9 cellular contexts compared by ENCODE assay signal in the genomic region with DNA sequence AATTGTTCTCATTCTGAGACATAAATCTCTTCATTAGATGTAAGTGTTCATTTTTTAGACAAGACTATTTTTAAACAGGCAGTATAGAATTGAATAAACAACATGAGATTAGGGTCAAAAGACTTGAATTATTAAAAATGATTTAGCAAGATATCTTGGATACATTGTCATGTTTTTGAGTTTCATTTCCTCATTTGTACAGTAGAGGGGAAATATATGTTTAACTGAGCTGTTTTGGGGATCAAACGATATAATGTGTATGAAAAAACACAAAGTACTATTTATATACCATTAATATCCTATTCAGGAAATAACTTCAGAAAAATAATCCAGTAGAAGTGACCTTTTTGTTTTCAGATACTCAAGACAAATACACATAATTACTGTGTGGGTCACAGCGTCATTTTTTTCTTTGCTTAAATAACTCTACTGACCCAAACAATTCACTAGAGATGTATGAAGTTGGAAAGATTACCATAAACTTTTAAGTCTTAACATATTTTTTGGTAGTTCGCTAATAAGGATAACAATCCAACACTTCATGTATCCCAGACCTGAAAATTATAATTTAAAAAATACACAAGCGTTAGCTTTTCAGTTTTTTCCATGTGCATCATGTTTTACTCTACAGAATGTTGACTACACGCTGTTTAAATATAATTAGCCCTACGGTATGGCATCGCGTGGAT. TPM values are rescaled to one million over a fixed set of nuclear protein-coding genes. Genes with fewer than 3 reads are reported as not detected.
DNase-seq lines count a peak whose midpoint lies in the region; ATAC-seq, FAIRE-seq and TF ChIP-seq lines count a peak whose summit lies in the region.
"Had no signal": no experiment of that assay in that cellular context is flagged by ENCODE, and none has a peak within 500 bp of the region (broad histone marks: within the 10 kb centered on the region; RNA-seq: fewer than 3 reads in every experiment).

No MANE protein-coding gene starts in this region.

- H3K36me3 ChIP-seq in GM12878 (ENCODE audit: control insufficient read depth in 2 of 2, insufficient read depth in 2 of 2, low read length in 1 of 2) (no peaks in the 10 kb centered on the region), thyroid gland (no peaks in the 10 kb centered on the region)

- CTCF ChIA-PET in GM12878 (lab: Yijun Ruan, JAX): no interaction called here
- CTCF ChIA-PET in activated CD4-positive, alpha-beta memory T cell treated with anti-CD3 and anti-CD28 coated beads for 36 hours (lab: Charles Lee): no interaction called here

- WGBS in GM12878 (ENCODE audit: insufficient coverage, insufficient replicate concordance, low lambda C conversion rate, missing lambda C conversion rate): 4% methylated on average over 8 of the region's 8 CpGs
- 21 to 26% methylated on average over 8 of the region's 8 CpGs for WGBS in lower leg skin, 2 donors
- 9 to 11% methylated on average over 8 of the region's 8 CpGs for WGBS in thyroid gland, 2 donors

- H3K4me3 ChIP-seq in GM12878 (no peak overlapping the region), lower leg skin (ENCODE audit: low read depth, poor library complexity, severe bottlenecking) (peak overlapping the region; percentile 29), thyroid gland (replicated peaks in 1 of 3) (peak overlapping the region in 2 of 3 donors; percentile 70 to 84)

- no peak overlapping the region for H3K9ac ChIP-seq in GM12878 (ENCODE audit: control insufficient read depth, insufficient read depth, low read length)

- in situ Hi-C loops in GM12878 (cut with MboI): no loop called here

- SMC1A ChIA-PET in GM12878 (lab: Charles Lee; ENCODE audit: uncharacterized antibody, unreplicated experiment): no interaction called here

- no peak overlapping the region for H3K4me2 ChIP-seq in GM12878 (ENCODE audit: control insufficient read depth, insufficient read depth)

- POLR2A ChIA-PET in GM12878 (lab: Charles Lee): no interaction called here
- POLR2A ChIA-PET in activated CD4-positive, alpha-beta memory T cell treated with anti-CD3 and anti-CD28 coated beads for 36 hours (lab: Charles Lee): no interaction called here

- H3K9me3 Mint-ChIP-seq in activated T-cell treated with anti-CD3 and anti-CD28 coated beads, Interleukin-2, amount 50 U/mL, for 4 hours: no peaks in the 10 kb centered on the region
- H3K9me3 Mint-ChIP-seq in activated CD4-positive, alpha-beta memory T cell treated with anti-CD3 and anti-CD28 coated beads for 36 hours: no peaks in the 10 kb centered on the region

- no TSS peak for BruUV-seq in GM12878 (replicated peaks; lab: Mats Ljungman, UMichigan)

- H3K27me3 ChIP-seq in GM12878 (replicated peaks in 1 of 2; ENCODE audit: control insufficient read depth in 2 of 2, insufficient read depth in 2 of 2, low read length in 1 of 2) (peaks cover 6 to 12% of the 10 kb centered on the region in 2 experiments), thyroid gland (no peaks in the 10 kb centered on the region)

- H3K27ac Mint-ChIP-seq in activated CD4-positive, alpha-beta memory T cell treated with anti-CD3 and anti-CD28 coated beads for 36 hours: no peak overlapping the region

- no peak for DNase-seq in activated T-cell treated with anti-CD3 and anti-CD28 coated beads, Interleukin-2, amount 50 U/mL, for 4 hours
- no peak for DNase-seq in activated T-cell treated with anti-CD3 and anti-CD28 coated beads, Interleukin-2, amount 50 U/mL, for 48 hours
- no peak for DNase-seq in GM12878 (ENCODE audit: low read depth, low spot score)
- no peak for DNase-seq in lower leg skin (ENCODE audit: low spot score in 2 of 2)
- DNase-seq in thyroid gland: no peak
- DNase-seq in frontal cortex (ENCODE audit: low spot score in 2 of 2): no peak
- no peak for DNase-seq in activated CD4-positive, alpha-beta memory T cell treated with anti-CD3 and anti-CD28 coated beads for 36 hours
- DNase-seq: SIG-M5 had no signal

- H4K20me1 ChIP-seq in GM12878 (ENCODE audit: control insufficient read depth, insufficient read depth): no peaks in the 10 kb centered on the region

- peak overlapping the region; percentile 67 for H3K4me3 Mint-ChIP-seq in activated T-cell treated with anti-CD3 and anti-CD28 coated beads, Interleukin-2, amount 50 U/mL, for 4 hours
- no peak overlapping the region for H3K4me3 Mint-ChIP-seq in activated CD4-positive, alpha-beta memory T cell treated with anti-CD3 and anti-CD28 coated beads for 36 hours

- TF ChIP-seq EP300 in GM12878 (IDR thresholded peaks at IDR 0.05; ENCODE audit: borderline replicate concordance in 1 of 2, control insufficient read depth in 1 of 2, low read depth in 2 of 2, low read length in 2 of 2): no peak

- H3K27me3 Mint-ChIP-seq in activated T-cell treated with anti-CD3 and anti-CD28 coated beads, Interleukin-2, amount 50 U/mL, for 4 hours (ENCODE audit: low read depth): peaks cover 10% of the 10 kb centered on the region
- H3K27me3 Mint-ChIP-seq in activated CD4-positive, alpha-beta memory T cell treated with anti-CD3 and anti-CD28 coated beads for 36 hours: peaks cover 13% of the 10 kb centered on the region

- H3K27ac ChIP-seq in GM12878 (ENCODE audit: control insufficient read depth, insufficient read depth) (no peak overlapping the region), thyroid gland (peak overlapping the region; percentile 98 to 99 (median 99))

- H2AFZ ChIP-seq in GM12878 (ENCODE audit: control insufficient read depth, low read depth, low read length): no peak overlapping the region

- H3K4me1 ChIP-seq in GM12878 (ENCODE audit: control insufficient read depth, insufficient read depth, low read length) (no peaks in the 10 kb centered on the region; the same call in 1 of the 2 replicates), thyroid gland (peaks cover 0 to 17% of the 10 kb centered on the region in 2 donors)

- TF ChIP-seq CTCF in GM12878 (IDR thresholded peaks at IDR 0.05 in 2 of 3, conservative IDR thresholded peaks at IDR 0.05 in 1 of 3; ENCODE audit: control insufficient read depth in 2 of 3, extremely low read depth in 1 of 3, insufficient read depth in 1 of 3, low read depth in 3 of 3, low read length in 3 of 3) (no peak), lower leg skin (IDR thresholded peaks at IDR 0.05) (no peak), thyroid gland (IDR thresholded peaks at IDR 0.05) (no peak)

- H3K9me3 ChIP-seq in GM12878 (replicated peaks; ENCODE audit: control insufficient read depth, insufficient read depth, low read length) (no peaks in the 10 kb centered on the region), thyroid gland (no peaks in the 10 kb centered on the region)

- intact Hi-C loops in GM12878 (cut with micrococcal nuclease; ENCODE audit: unreplicated experiment) (no loop called here), lower leg skin (cut with DNase I; ENCODE audit: low total_unique reads) (no loop called here), thyroid gland (cut with DNase I) (no loop called here)
- intact Hi-C loops in activated CD4-positive, alpha-beta memory T cell treated with anti-CD3 and anti-CD28 coated beads for 36 hours (cut with micrococcal nuclease): no loop called here

- no peaks in the 10 kb centered on the region for H3K36me3 Mint-ChIP-seq in activated T-cell treated with anti-CD3 and anti-CD28 coated beads, Interleukin-2, amount 50 U/mL, for 4 hours (ENCODE audit: insufficient read depth)
- peaks cover 3% of the 10 kb centered on the region for H3K36me3 Mint-ChIP-seq in activated CD4-positive, alpha-beta memory T cell treated with anti-CD3 and anti-CD28 coated beads for 36 hours

- RAD21 ChIA-PET in GM12878 (lab: Charles Lee; ENCODE audit: unreplicated experiment): no interaction called here

- ATAC-seq in activated T-cell treated with anti-CD3 and anti-CD28 coated beads, Interleukin-2, amount 50 U/mL, for 4 hours: no peak
- ATAC-seq in GM12878 (no peak), GM19397 (IDR thresholded peaks at IDR 0.05; ENCODE audit: unreplicated experiment) (no peak)

- FAIRE-seq in GM12878 (lab: Jason Lieb, UNC): no peak
- no peak for FAIRE-seq in frontal cortex (lab: Jason Lieb, UNC)

- TF ChIP-seq POLR2A in GM12878 (IDR thresholded peaks at IDR 0.05; ENCODE audit: low read depth, low read length) (no peak), lower leg skin (IDR thresholded peaks at IDR 0.05) (no peak), thyroid gland (IDR thresholded peaks at IDR 0.05) (no peak)

- TF ChIP-seq RAD21 in GM12878 (IDR thresholded peaks at IDR 0.05; ENCODE audit: insufficient read depth, low read depth, low read length): no peak

- peaks cover 4% of the 10 kb centered on the region for H3K4me1 Mint-ChIP-seq in activated T-cell treated with anti-CD3 and anti-CD28 coated beads, Interleukin-2, amount 50 U/mL, for 4 hours (ENCODE audit: low read depth)
- peaks cover 5% of the 10 kb centered on the region for H3K4me1 Mint-ChIP-seq in activated CD4-positive, alpha-beta memory T cell treated with anti-CD3 and anti-CD28 coated beads for 36 hours (ENCODE audit: low read depth)

- no peaks in the 10 kb centered on the region for H3K79me2 ChIP-seq in GM12878 (ENCODE audit: control insufficient read depth, insufficient read depth, low read length)

TF ChIP-seq in GM12878, 131 proteins besides CTCF, POLR2A, EP300 and RAD21 (continues in another document):
- TF ChIP-seq NRF1 (conservative IDR thresholded peaks at IDR 0.05; ENCODE audit: low read depth, low read length) (no peak), SPI1 (IDR thresholded peaks at IDR 0.05; ENCODE audit: borderline replicate concordance, insufficient read depth, low read depth, low read length) (peak; percentile 54; the same call in 1 of the 2 replicates)

RNA-seq across cellular contexts. Expression of gene ASXL3, which starts 0.9 kb away (rescaled TPM):
- total RNA-seq in activated T-cell treated with anti-CD3 and anti-CD28 coated beads, Interleukin-2, amount 50 U/mL, for 4 hours: not detected
- total RNA-seq in GM12878 (2013; cell fraction: nucleolus; rRNA removed): not detected in 2 replicates
- total RNA-seq in GM12878 (2014; rRNA removed): not detected in 2 replicates
- total RNA-seq in GM12878 (2014; rRNA removed; fragmentation: Illumina TruSeq; extraction: Trizol): not detected in 2 replicates
- 0.15 TPM in 1 of 2 replicates, not detected in the other for total RNA-seq in GM12878 (2021)
- polyA plus RNA-seq in GM12878 (2011; ENCODE audit: low read depth): not detected
- polyA plus RNA-seq in GM12878 (2011; rRNA removed): not detected in 2 replicates
- not detected in 2 replicates for polyA plus RNA-seq in GM12878 (2011; cell fraction: cytosol; rRNA removed)
- polyA plus RNA-seq in GM12878 (2011; cell fraction: nucleus; rRNA removed): not detected in 2 replicates
- not detected in 2 replicates for polyA plus RNA-seq in GM12878 (2012)
- not detected in 2 replicates for polyA plus RNA-seq in GM12878 (2014; fragmentation: Illumina TruSeq; extraction: Trizol)
- not detected for polyA plus RNA-seq in GM12878 (2014; fragmentation: Nextera tagmentation; extraction: Ambion mirVana)
- polyA plus RNA-seq in GM12878 (2014; rRNA removed): not detected in 2 replicates
- polyA plus RNA-seq in GM12878 (2016; fragmentation: Nextera tagmentation; extraction: Ambion mirVana): not detected
- polyA minus RNA-seq in GM12878 (2011; rRNA and poly(A)+ RNA removed): not detected in 2 replicates
- polyA minus RNA-seq in GM12878 (2011; cell fraction: cytosol; rRNA and poly(A)+ RNA removed): not detected in 2 replicates
- not detected in 2 replicates for polyA minus RNA-seq in GM12878 (2011; cell fraction: nucleus; rRNA and poly(A)+ RNA removed)
- total RNA-seq in lower leg skin: under 1 TPM; 0.13 to 0.62 (median 0.41) TPM
- 10 to 100 TPM in 3 of 4 donors, 1 to 10 TPM in 1; 8.3 to 25.3 (median 20.3) TPM for total RNA-seq in thyroid gland
- total RNA-seq in frontal cortex: 87.2 TPM
- not detected for total RNA-seq in activated CD4-positive, alpha-beta memory T cell treated with anti-CD3 and anti-CD28 coated beads for 36 hours

Comparison
In these comparisons a context has a peak if more than half of its experiments do, and no peak if none do; other contexts are left out.
1. RNA of gene ASXL3, which starts 0.9 kb away (total RNA-seq): 87.2 TPM in frontal cortex (single experiment) and 8.3 to 25.3 TPM in thyroid gland; 0.13 to 0.62 TPM in lower leg skin, not detected in activated T-cell treated with anti-CD3 and anti-CD28 coated beads, Interleukin-2, amount 50 U/mL, for 4 hours, 0.15 TPM in GM12878 and not detected in activated CD4-positive, alpha-beta memory T cell treated with anti-CD3 and anti-CD28 coated beads for 36 hours; every median in the first group is over 4 times any median in the second.